ENCODE assay signal across 9 cellular contexts in genomic region chr11:118152020-118152551, GRCh38. TPM values are rescaled to one million over a fixed set of nuclear protein-coding genes. Genes with fewer than 3 reads are reported as not detected.
A peak's percentile ranks its signal among the peaks of the same experiment; 100 is the strongest.
DNase-seq lines count a peak whose midpoint lies in the region; ATAC-seq and TF ChIP-seq lines count a peak whose summit lies in the region.
"Had no signal": no experiment of that assay in that cellular context is flagged by ENCODE, and none has a peak within 500 bp of the region (broad histone marks: within the 10 kb centered on the region; RNA-seq: fewer than 3 reads in every experiment).

No MANE protein-coding gene starts in this region.

- no peak overlapping the region for H2AK5ac ChIP-seq in mesendoderm (ENCODE audit: low read length)

- H3K79me2 ChIP-seq in mesendoderm (ENCODE audit: control insufficient read depth, insufficient read depth, low read length), result no peaks in the 10 kb centered on the region

- H2BK120ac ChIP-seq in mesendoderm (ENCODE audit: low read depth, low read length), result no peak overlapping the region

- H3K4me1 Mint-ChIP-seq in activated naive CD4-positive, alpha-beta T cell treated with anti-CD3 and anti-CD28 coated beads, Interleukin-2, amount 10 ng/mL, durations not matched to agents 7 days and 5 days, result peaks cover 14% of the 10 kb centered on the region
- peaks cover 6% of the 10 kb centered on the region for H3K4me1 Mint-ChIP-seq in MCF 10A (ENCODE audit: insufficient read depth, unreplicated experiment)

- no peaks in the 10 kb centered on the region for H3K9me3 Mint-ChIP-seq in activated naive CD4-positive, alpha-beta T cell treated with anti-CD3 and anti-CD28 coated beads, Interleukin-2, amount 10 ng/mL, durations not matched to agents 7 days and 5 days
- no peaks in the 10 kb centered on the region for H3K9me3 Mint-ChIP-seq in MCF 10A (ENCODE audit: unreplicated experiment)
- H3K9me3 Mint-ChIP-seq: CD4-positive, alpha-beta T cell had no signal

- no peak overlapping the region for H2BK15ac ChIP-seq in mesendoderm (replicated peaks; ENCODE audit: low read depth)

- no peak overlapping the region for H3K4ac ChIP-seq in mesendoderm (ENCODE audit: low read depth, low read length)

- no peaks in the 10 kb centered on the region for H3K9me3 ChIP-seq in upper lobe of right lung

- BruUV-seq in MCF 10A (replicated peaks; lab: Mats Ljungman, UMichigan), result no TSS peak

- intact Hi-C loops in MCF 10A (cut with micrococcal nuclease) (no loop called here), upper lobe of right lung (cut with DNase I) (no loop called here)

- no peak overlapping the region for H2BK5ac ChIP-seq in mesendoderm (ENCODE audit: low read length)

- H3K27me3 ChIP-seq in mesendoderm (ENCODE audit: insufficient read depth, low read length, poor library complexity) (peaks cover 52% of the 10 kb centered on the region), upper lobe of right lung (peaks cover 49% of the 10 kb centered on the region)

- no peak overlapping the region for H3K18ac ChIP-seq in mesendoderm (ENCODE audit: low read length)

- H3K27me3 Mint-ChIP-seq in activated naive CD4-positive, alpha-beta T cell treated with anti-CD3 and anti-CD28 coated beads, Interleukin-2, amount 10 ng/mL, durations not matched to agents 7 days and 5 days, result peaks cover 100% of the 10 kb centered on the region
- H3K27me3 Mint-ChIP-seq in MCF 10A (ENCODE audit: insufficient read depth, unreplicated experiment), result peaks cover 36% of the 10 kb centered on the region

- H4K5ac ChIP-seq in mesendoderm (ENCODE audit: low read length), result no peak overlapping the region

- peak overlapping the region; percentile 45 for H3K4me3 ChIP-seq in mesendoderm (ENCODE audit: low read length)
- peak overlapping the region; percentile 53 for H3K4me3 ChIP-seq in upper lobe of right lung

- WGBS in mesendoderm (ENCODE audit: extremely low coverage, insufficient coverage, low lambda C conversion rate), result no CpG with 5 or more reads among the region's 16 CpGs

- no peaks in the 10 kb centered on the region for H3K79me1 ChIP-seq in mesendoderm (ENCODE audit: low read length)

- POLR2A ChIA-PET in MCF 10A (lab: Yijun Ruan, JAX), result interaction anchor here (0.6 to 1.0 kb wide), 2 partner anchors 112 to 127 kb away, joined by 3 read pairs; partner anchors contain the start of gene MPZL2

- no peak for DNase-seq in activated naive CD4-positive, alpha-beta T cell treated with anti-CD3 and anti-CD28 coated beads, Interleukin-2, amount 10 ng/mL, durations not matched to agents 7 days and 5 days
- DNase-seq in activated naive CD4-positive, alpha-beta T cell (lab: John Stamatoyannopoulos, UW), result no peak
- no peak for DNase-seq in MCF 10A (ENCODE audit: unreplicated experiment)
- DNase-seq in mesendoderm, result no peak
- no peak for DNase-seq in upper lobe of right lung
- DNase-seq in NCI-H2227 treated with DMSO at 0.1 percent for 48 hours (lab: John Stamatoyannopoulos, UW), result no peak
- DNase-seq: CD4-positive, alpha-beta T cell had no signal

- no peak for TF ChIP-seq CTCF in MCF 10A (IDR thresholded peaks at IDR 0.05; ENCODE audit: unreplicated experiment)
- TF ChIP-seq CTCF in upper lobe of right lung (IDR thresholded peaks at IDR 0.05), result no peak

- no peak overlapping the region for H4K8ac ChIP-seq in mesendoderm (ENCODE audit: low read depth, low read length)

- peak overlapping the region; percentile 40 for H3K9ac ChIP-seq in mesendoderm (ENCODE audit: low read length)

- H3K36me3 ChIP-seq in mesendoderm (ENCODE audit: control insufficient read depth, insufficient read depth, low read length) (no peaks in the 10 kb centered on the region), upper lobe of right lung (no peaks in the 10 kb centered on the region)

- peak overlapping the region; percentile 2 for H3K4me3 Mint-ChIP-seq in activated naive CD4-positive, alpha-beta T cell treated with anti-CD3 and anti-CD28 coated beads, Interleukin-2, amount 10 ng/mL, durations not matched to agents 7 days and 5 days
- H3K4me3 Mint-ChIP-seq in MCF 10A (ENCODE audit: unreplicated experiment), result peak overlapping the region; percentile 47
- H3K4me3 Mint-ChIP-seq: CD4-positive, alpha-beta T cell had no signal

- H3K36me3 Mint-ChIP-seq in activated naive CD4-positive, alpha-beta T cell treated with anti-CD3 and anti-CD28 coated beads, Interleukin-2, amount 10 ng/mL, durations not matched to agents 7 days and 5 days, result no peaks in the 10 kb centered on the region
- no peaks in the 10 kb centered on the region for H3K36me3 Mint-ChIP-seq in MCF 10A (ENCODE audit: insufficient read depth, unreplicated experiment)

- ATAC-seq in upper lobe of right lung (no peak), GM19324 (IDR thresholded peaks at IDR 0.05; ENCODE audit: low FRiP score, unreplicated experiment) (no peak), GM18870 (IDR thresholded peaks at IDR 0.05; ENCODE audit: unreplicated experiment) (no peak)

- H3K23ac ChIP-seq in mesendoderm (ENCODE audit: low read length), result peak overlapping the region; percentile 52

- H3K4me2 ChIP-seq in mesendoderm (ENCODE audit: low read length), result peak overlapping the region; percentile 94

- no peak overlapping the region for H3K27ac Mint-ChIP-seq in activated naive CD4-positive, alpha-beta T cell treated with anti-CD3 and anti-CD28 coated beads, Interleukin-2, amount 10 ng/mL, durations not matched to agents 7 days and 5 days
- H3K27ac Mint-ChIP-seq in MCF 10A (ENCODE audit: low read depth, unreplicated experiment), result no peak overlapping the region
- H3K27ac Mint-ChIP-seq: CD4-positive, alpha-beta T cell had no signal

- H3K27ac ChIP-seq in mesendoderm (ENCODE audit: low read depth, low read length), result no peak overlapping the region
- H3K27ac ChIP-seq in upper lobe of right lung, result no peak overlapping the region

- H3K4me1 ChIP-seq in mesendoderm (ENCODE audit: control insufficient read depth, low read depth, low read length) (peaks cover 10% of the 10 kb centered on the region), upper lobe of right lung (no peaks in the 10 kb centered on the region)

- peak overlapping the region; percentile 70 for H3K56ac ChIP-seq in mesendoderm (ENCODE audit: low read length)

- CTCF ChIA-PET in activated naive CD4-positive, alpha-beta T cell treated with anti-CD3 and anti-CD28 coated beads, Interleukin-2, amount 10 ng/mL, durations not matched to agents 7 days and 5 days (lab: Charles Lee), result interaction anchor here (0.8 to 3.4 kb wide), 3 partner anchors 9 to 46 kb away, joined by 3 to 16 read pairs (median 4); no protein-coding TSS in a partner anchor
- CTCF ChIA-PET in MCF 10A (lab: Yijun Ruan, JAX), result interaction anchor here (0.6 to 2.3 kb wide), 3 partner anchors 20 to 194 kb away, joined by 3 to 17 read pairs (median 6); no protein-coding TSS in a partner anchor

RNA-seq across cellular contexts. Expression of gene SCN4B, which starts 0.5 kb away (rescaled TPM):
- total RNA-seq in MCF 10A (2022), result 0.32 TPM in 1 of 2 replicates, not detected in the other
- polyA plus RNA-seq in mesendoderm (2013, experiment 1 of 2), result 0.04 TPM
- polyA plus RNA-seq in mesendoderm (2013, experiment 2 of 2), result 0.04 TPM
- 7.2 TPM for total RNA-seq in upper lobe of right lung
- total RNA-seq: CD4-positive, alpha-beta T cell had no signal

RNA-seq across cellular contexts. Expression of gene SCN2B, which starts 24.4 kb away (rescaled TPM):
- total RNA-seq in MCF 10A (2022) (not detected in 2 replicates), upper lobe of right lung (2.5 TPM)
- polyA plus RNA-seq in mesendoderm (2013, experiment 1 of 2), result 0.01 TPM
- 0.01 TPM for polyA plus RNA-seq in mesendoderm (2013, experiment 2 of 2)
- total RNA-seq: CD4-positive, alpha-beta T cell had no signal
